2 cellular contexts compared by ENCODE assay signal in genomic region chr19:47324502-47324901, GRCh38.
TF ChIP-seq lines count a peak whose summit lies in the region.

No MANE protein-coding gene starts in this region.

TF ChIP-seq in A549, 52 proteins besides CTCF, POLR2A, EP300 and RAD21:
- TF ChIP-seq FOSL2 (IDR thresholded peaks at IDR 0.05) = no peak
- TF ChIP-seq FOSL2 (CRISPR knock-in tag; IDR thresholded peaks at IDR 0.05) = no peak
- TF ChIP-seq RFX5 (IDR thresholded peaks at IDR 0.05) = no peak
- TF ChIP-seq, protein P1, sequence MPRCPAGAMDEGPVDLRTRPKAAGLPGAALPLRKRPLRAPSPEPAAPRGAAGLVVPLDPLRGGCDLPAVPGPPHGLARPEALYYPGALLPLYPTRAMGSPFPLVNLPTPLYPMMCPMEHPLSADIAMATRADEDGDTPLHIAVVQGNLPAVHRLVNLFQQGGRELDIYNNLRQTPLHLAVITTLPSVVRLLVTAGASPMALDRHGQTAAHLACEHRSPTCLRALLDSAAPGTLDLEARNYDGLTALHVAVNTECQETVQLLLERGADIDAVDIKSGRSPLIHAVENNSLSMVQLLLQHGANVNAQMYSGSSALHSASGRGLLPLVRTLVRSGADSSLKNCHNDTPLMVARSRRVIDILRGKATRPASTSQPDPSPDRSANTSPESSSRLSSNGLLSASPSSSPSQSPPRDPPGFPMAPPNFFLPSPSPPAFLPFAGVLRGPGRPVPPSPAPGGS (IDR thresholded peaks at IDR 0.05) = no peak
- TF ChIP-seq NFE2L2 (conservative IDR thresholded peaks at IDR 0.05; ENCODE audit: low read length) = no peak
- TF ChIP-seq FOXS1 (CRISPR knock-in tag; IDR thresholded peaks at IDR 0.05) = no peak
- TF ChIP-seq MAFK (IDR thresholded peaks at IDR 0.05; ENCODE audit: partially characterized antibody) = peak; percentile 33
- TF ChIP-seq JUNB (IDR thresholded peaks at IDR 0.05) = no peak
- TF ChIP-seq JUN (IDR thresholded peaks at IDR 0.05) = no peak
TF ChIP-seq in A549: peak in this region for 1.

TF ChIP-seq in endothelial cell of umbilical vein, 7 proteins besides CTCF, POLR2A, EP300 and RAD21:
- no peak for TF ChIP-seq JUN (IDR thresholded peaks at IDR 0.05; ENCODE audit: borderline replicate concordance, insufficient read depth, insufficient read length, low read depth)
- TF ChIP-seq, protein P2, sequence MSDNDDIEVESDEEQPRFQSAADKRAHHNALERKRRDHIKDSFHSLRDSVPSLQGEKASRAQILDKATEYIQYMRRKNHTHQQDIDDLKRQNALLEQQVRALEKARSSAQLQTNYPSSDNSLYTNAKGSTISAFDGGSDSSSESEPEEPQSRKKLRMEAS (IDR thresholded peaks at IDR 0.05; ENCODE audit: insufficient read depth, insufficient read length) = no peak
- TF ChIP-seq MYC (IDR thresholded peaks at IDR 0.05; ENCODE audit: low read depth, low read length) = no peak
- peak; percentile 24 for TF ChIP-seq POLR2AphosphoS5 (IDR thresholded peaks at IDR 0.05; ENCODE audit: insufficient read depth, low read depth, low read length)
- no peak for TF ChIP-seq EZH2 (IDR thresholded peaks at IDR 0.05; ENCODE audit: borderline replicate concordance, low read depth, low read length, severe bottlenecking)
- peak; percentile 82 for TF ChIP-seq FOS (IDR thresholded peaks at IDR 0.05; ENCODE audit: borderline replicate concordance, insufficient read depth, low read length)
- no peak for TF ChIP-seq GATA2 (IDR thresholded peaks at IDR 0.05; ENCODE audit: insufficient read depth, insufficient read length, low read depth, low read length)
